Comparison of ENCODE assay signal across 1 cellular context in the genomic region with DNA sequence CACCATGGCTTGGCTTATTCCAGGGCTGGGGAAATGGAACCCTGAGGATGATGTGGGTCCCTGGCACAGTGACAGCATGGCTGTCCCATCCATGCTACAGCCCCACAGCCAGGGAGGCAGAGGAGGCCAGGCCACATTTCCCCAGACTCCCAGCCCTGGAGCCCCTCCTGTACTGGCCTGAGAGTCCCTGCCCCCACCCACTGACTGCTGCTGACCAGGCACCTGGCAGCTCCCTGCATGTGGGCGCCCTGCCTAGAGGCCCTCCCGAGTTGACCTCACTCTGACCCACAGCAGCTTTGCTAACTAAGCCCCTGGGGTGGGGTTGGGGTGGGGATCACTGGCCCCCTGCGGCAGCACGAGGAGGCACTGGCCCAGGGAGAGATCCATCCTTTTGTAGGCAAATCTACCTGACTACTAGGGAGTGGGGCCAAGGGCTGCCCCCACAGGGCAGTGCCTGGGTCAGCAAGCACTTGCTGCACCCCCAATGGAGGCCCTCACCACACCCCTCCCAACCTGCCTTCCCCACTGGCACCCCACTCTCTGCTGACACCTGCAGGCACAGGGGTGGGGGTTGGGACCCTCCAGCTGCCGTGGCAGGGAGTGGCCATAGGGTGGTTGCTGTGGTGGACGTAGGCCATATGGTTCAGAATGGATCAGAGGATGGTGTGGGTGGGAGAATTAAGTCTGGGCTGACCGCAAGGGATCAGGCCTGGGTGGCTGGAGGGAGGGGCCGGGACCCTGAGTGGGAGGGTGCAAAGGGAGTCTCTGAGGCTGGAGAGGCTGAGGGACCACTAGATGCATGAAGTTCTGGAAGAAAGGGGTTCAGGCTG.
TF ChIP-seq lines count a peak whose summit lies in the region.

No MANE protein-coding gene starts in this region.

TF ChIP-seq in K562, 482 proteins besides CTCF, POLR2A, EP300 and RAD21 (continues in another document):
- no peak for TF ChIP-seq PTRF (tag; IDR thresholded peaks at IDR 0.05)
- no peak for TF ChIP-seq MYBL2 (IDR thresholded peaks at IDR 0.05; ENCODE audit: low read depth)
- no peak for TF ChIP-seq MYBL2 (CRISPR knock-in tag; IDR thresholded peaks at IDR 0.05; ENCODE audit: borderline replicate concordance)
- TF ChIP-seq ARHGAP35 (IDR thresholded peaks at IDR 0.05; ENCODE audit: partially characterized antibody), result no peak
- no peak for TF ChIP-seq ZNF133 (CRISPR knock-in tag; IDR thresholded peaks at IDR 0.05)
- TF ChIP-seq ZNF444 (CRISPR knock-in tag; IDR thresholded peaks at IDR 0.05), result no peak
- TF ChIP-seq, protein P1, sequence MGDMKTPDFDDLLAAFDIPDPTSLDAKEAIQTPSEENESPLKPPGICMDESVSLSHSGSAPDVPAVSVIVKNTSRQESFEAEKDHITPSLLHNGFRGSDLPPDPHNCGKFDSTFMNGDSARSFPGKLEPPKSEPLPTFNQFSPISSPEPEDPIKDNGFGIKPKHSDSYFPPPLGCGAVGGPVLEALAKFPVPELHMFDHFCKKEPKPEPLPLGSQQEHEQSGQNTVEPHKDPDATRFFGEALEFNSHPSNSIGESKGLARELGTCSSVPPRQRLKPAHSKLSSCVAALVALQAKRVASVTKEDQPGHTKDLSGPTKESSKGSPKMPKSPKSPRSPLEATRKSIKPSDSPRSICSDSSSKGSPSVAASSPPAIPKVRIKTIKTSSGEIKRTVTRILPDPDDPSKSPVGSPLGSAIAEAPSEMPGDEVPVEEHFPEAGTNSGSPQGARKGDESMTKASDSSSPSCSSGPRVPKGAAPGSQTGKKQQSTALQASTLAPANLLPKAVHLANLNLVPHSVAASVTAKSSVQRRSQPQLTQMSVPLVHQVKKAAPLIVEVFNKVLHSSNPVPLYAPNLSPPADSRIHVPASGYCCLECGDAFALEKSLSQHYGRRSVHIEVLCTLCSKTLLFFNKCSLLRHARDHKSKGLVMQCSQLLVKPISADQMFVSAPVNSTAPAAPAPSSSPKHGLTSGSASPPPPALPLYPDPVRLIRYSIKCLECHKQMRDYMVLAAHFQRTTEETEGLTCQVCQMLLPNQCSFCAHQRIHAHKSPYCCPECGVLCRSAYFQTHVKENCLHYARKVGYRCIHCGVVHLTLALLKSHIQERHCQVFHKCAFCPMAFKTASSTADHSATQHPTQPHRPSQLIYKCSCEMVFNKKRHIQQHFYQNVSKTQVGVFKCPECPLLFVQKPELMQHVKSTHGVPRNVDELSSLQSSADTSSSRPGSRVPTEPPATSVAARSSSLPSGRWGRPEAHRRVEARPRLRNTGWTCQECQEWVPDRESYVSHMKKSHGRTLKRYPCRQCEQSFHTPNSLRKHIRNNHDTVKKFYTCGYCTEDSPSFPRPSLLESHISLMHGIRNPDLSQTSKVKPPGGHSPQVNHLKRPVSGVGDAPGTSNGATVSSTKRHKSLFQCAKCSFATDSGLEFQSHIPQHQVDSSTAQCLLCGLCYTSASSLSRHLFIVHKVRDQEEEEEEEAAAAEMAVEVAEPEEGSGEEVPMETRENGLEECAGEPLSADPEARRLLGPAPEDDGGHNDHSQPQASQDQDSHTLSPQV (IDR thresholded peaks at IDR 0.05), result no peak
- TF ChIP-seq SMARCB1 (IDR thresholded peaks at IDR 0.05; ENCODE audit: insufficient read length, low read depth), result no peak
- no peak for TF ChIP-seq NFXL1 (CRISPR knock-in tag; IDR thresholded peaks at IDR 0.05)
- no peak for TF ChIP-seq ZKSCAN8 (CRISPR knock-in tag; IDR thresholded peaks at IDR 0.05)
- TF ChIP-seq ZNF75A (CRISPR knock-in tag; IDR thresholded peaks at IDR 0.05), result no peak
- no peak for TF ChIP-seq CAMTA2 (CRISPR knock-in tag; conservative IDR thresholded peaks at IDR 0.05)
- no peak for TF ChIP-seq SMARCA5 (IDR thresholded peaks at IDR 0.05)
- TF ChIP-seq, protein P2, sequence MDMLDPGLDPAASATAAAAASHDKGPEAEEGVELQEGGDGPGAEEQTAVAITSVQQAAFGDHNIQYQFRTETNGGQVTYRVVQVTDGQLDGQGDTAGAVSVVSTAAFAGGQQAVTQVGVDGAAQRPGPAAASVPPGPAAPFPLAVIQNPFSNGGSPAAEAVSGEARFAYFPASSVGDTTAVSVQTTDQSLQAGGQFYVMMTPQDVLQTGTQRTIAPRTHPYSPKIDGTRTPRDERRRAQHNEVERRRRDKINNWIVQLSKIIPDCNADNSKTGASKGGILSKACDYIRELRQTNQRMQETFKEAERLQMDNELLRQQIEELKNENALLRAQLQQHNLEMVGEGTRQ (CRISPR knock-in tag; IDR thresholded peaks at IDR 0.05), result no peak
- no peak for TF ChIP-seq SMARCE1 (IDR thresholded peaks at IDR 0.05)
- TF ChIP-seq, protein P3, sequence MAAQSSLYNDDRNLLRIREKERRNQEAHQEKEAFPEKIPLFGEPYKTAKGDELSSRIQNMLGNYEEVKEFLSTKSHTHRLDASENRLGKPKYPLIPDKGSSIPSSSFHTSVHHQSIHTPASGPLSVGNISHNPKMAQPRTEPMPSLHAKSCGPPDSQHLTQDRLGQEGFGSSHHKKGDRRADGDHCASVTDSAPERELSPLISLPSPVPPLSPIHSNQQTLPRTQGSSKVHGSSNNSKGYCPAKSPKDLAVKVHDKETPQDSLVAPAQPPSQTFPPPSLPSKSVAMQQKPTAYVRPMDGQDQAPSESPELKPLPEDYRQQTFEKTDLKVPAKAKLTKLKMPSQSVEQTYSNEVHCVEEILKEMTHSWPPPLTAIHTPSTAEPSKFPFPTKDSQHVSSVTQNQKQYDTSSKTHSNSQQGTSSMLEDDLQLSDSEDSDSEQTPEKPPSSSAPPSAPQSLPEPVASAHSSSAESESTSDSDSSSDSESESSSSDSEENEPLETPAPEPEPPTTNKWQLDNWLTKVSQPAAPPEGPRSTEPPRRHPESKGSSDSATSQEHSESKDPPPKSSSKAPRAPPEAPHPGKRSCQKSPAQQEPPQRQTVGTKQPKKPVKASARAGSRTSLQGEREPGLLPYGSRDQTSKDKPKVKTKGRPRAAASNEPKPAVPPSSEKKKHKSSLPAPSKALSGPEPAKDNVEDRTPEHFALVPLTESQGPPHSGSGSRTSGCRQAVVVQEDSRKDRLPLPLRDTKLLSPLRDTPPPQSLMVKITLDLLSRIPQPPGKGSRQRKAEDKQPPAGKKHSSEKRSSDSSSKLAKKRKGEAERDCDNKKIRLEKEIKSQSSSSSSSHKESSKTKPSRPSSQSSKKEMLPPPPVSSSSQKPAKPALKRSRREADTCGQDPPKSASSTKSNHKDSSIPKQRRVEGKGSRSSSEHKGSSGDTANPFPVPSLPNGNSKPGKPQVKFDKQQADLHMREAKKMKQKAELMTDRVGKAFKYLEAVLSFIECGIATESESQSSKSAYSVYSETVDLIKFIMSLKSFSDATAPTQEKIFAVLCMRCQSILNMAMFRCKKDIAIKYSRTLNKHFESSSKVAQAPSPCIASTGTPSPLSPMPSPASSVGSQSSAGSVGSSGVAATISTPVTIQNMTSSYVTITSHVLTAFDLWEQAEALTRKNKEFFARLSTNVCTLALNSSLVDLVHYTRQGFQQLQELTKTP (IDR thresholded peaks at IDR 0.05; ENCODE audit: low read depth in 1 of 2, partially characterized antibody in 2 of 2), result no peak
- TF ChIP-seq, protein P4, sequence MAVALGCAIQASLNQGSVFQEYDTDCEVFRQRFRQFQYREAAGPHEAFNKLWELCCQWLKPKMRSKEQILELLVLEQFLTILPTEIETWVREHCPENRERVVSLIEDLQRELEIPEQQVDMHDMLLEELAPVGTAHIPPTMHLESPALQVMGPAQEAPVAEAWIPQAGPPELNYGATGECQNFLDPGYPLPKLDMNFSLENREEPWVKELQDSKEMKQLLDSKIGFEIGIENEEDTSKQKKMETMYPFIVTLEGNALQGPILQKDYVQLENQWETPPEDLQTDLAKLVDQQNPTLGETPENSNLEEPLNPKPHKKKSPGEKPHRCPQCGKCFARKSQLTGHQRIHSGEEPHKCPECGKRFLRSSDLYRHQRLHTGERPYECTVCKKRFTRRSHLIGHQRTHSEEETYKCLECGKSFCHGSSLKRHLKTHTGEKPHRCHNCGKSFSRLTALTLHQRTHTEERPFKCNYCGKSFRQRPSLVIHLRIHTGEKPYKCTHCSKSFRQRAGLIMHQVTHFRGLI (CRISPR knock-in tag; IDR thresholded peaks at IDR 0.05), result no peak
- TF ChIP-seq RB1 (IDR thresholded peaks at IDR 0.05; ENCODE audit: low read depth), result no peak
- no peak for TF ChIP-seq SUPT5H (IDR thresholded peaks at IDR 0.05)
- TF ChIP-seq, protein P5, sequence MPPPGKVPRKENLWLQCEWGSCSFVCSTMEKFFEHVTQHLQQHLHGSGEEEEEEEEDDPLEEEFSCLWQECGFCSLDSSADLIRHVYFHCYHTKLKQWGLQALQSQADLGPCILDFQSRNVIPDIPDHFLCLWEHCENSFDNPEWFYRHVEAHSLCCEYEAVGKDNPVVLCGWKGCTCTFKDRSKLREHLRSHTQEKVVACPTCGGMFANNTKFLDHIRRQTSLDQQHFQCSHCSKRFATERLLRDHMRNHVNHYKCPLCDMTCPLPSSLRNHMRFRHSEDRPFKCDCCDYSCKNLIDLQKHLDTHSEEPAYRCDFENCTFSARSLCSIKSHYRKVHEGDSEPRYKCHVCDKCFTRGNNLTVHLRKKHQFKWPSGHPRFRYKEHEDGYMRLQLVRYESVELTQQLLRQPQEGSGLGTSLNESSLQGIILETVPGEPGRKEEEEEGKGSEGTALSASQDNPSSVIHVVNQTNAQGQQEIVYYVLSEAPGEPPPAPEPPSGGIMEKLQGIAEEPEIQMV (tag; conservative IDR thresholded peaks at IDR 0.05; ENCODE audit: low read depth), result no peak
- TF ChIP-seq, protein P6, sequence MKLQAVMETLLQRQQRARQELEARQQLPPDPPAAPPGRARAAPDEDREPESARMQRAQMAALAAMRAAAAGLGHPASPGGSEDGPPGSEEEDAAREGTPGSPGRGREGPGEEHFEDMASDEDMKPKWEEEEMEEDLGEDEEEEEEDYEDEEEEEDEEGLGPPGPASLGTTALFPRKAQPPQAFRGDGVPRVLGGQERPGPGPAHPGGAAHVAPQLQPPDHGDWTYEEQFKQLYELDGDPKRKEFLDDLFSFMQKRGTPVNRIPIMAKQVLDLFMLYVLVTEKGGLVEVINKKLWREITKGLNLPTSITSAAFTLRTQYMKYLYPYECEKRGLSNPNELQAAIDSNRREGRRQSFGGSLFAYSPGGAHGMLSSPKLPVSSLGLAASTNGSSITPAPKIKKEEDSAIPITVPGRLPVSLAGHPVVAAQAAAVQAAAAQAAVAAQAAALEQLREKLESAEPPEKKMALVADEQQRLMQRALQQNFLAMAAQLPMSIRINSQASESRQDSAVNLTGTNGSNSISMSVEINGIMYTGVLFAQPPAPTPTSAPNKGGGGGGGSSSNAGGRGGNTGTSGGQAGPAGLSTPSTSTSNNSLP (IDR thresholded peaks at IDR 0.05; ENCODE audit: borderline replicate concordance, low read depth, low read length), result no peak
- TF ChIP-seq MBD2 (IDR thresholded peaks at IDR 0.05; ENCODE audit: borderline replicate concordance, low read depth), result no peak
- no peak for TF ChIP-seq SAP30 (IDR thresholded peaks at IDR 0.05; ENCODE audit: borderline replicate concordance, insufficient read depth, low read depth, low read length, poor library complexity, severe bottlenecking)
- no peak for TF ChIP-seq ZNF184 (CRISPR knock-in tag; IDR thresholded peaks at IDR 0.05)
- no peak for TF ChIP-seq ZNF644 (tag; IDR thresholded peaks at IDR 0.05; ENCODE audit: low read depth)
- no peak for TF ChIP-seq ADNP (tag; IDR thresholded peaks at IDR 0.05)
- no peak for TF ChIP-seq ZNF146 (CRISPR knock-in tag; IDR thresholded peaks at IDR 0.05; ENCODE audit: unreplicated experiment)
- peak; percentile 40 for TF ChIP-seq EGR1 (conservative IDR thresholded peaks at IDR 0.05)
- TF ChIP-seq, protein P7, sequence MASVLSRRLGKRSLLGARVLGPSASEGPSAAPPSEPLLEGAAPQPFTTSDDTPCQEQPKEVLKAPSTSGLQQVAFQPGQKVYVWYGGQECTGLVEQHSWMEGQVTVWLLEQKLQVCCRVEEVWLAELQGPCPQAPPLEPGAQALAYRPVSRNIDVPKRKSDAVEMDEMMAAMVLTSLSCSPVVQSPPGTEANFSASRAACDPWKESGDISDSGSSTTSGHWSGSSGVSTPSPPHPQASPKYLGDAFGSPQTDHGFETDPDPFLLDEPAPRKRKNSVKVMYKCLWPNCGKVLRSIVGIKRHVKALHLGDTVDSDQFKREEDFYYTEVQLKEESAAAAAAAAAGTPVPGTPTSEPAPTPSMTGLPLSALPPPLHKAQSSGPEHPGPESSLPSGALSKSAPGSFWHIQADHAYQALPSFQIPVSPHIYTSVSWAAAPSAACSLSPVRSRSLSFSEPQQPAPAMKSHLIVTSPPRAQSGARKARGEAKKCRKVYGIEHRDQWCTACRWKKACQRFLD (CRISPR knock-in tag; IDR thresholded peaks at IDR 0.05), result no peak
- peak; percentile 13 for TF ChIP-seq WHSC1 (IDR thresholded peaks at IDR 0.05; ENCODE audit: low read length)
- no peak for TF ChIP-seq CREBBP (IDR thresholded peaks at IDR 0.05; ENCODE audit: low read depth, low read length)
- no peak for TF ChIP-seq TSC22D4 (tag; IDR thresholded peaks at IDR 0.05)
- no peak for TF ChIP-seq POU5F1 (IDR thresholded peaks at IDR 0.05; ENCODE audit: borderline replicate concordance, low read depth, low read length, partially characterized antibody)
- no peak for TF ChIP-seq SMAD4 (CRISPR knock-in tag; conservative IDR thresholded peaks at IDR 0.05)
- no peak for TF ChIP-seq KAT8 (IDR thresholded peaks at IDR 0.05; ENCODE audit: low read depth)
- TF ChIP-seq SNRNP70 (optimal IDR thresholded peaks at IDR 0.05; ENCODE audit: low read depth, low read length), result no peak
- TF ChIP-seq HDAC8 (tag; IDR thresholded peaks at IDR 0.05), result no peak
- peak in 1 of 2 experiments; percentile 11; a peak in 1 of 3 replicates for TF ChIP-seq CBX3 (IDR thresholded peaks at IDR 0.05; ENCODE audit: borderline replicate concordance in 1 of 2, low read length in 2 of 2)
- TF ChIP-seq MAFK (IDR thresholded peaks at IDR 0.05; ENCODE audit: low read length), result no peak
- no peak for TF ChIP-seq FOSL1 (tag; conservative IDR thresholded peaks at IDR 0.05)
- TF ChIP-seq PYGO2 (tag; IDR thresholded peaks at IDR 0.05), result no peak
- TF ChIP-seq CHCHD3 (CRISPR knock-in tag; IDR thresholded peaks at IDR 0.05), result no peak
- no peak for TF ChIP-seq HNRNPLL (IDR thresholded peaks at IDR 0.05; ENCODE audit: low read depth, low read length, poor library complexity, severe bottlenecking)
- TF ChIP-seq NCOA6 (IDR thresholded peaks at IDR 0.05), result no peak
- peak; percentile 11; the same call in 1 of the 2 replicates for TF ChIP-seq KLF13 (tag; IDR thresholded peaks at IDR 0.05; ENCODE audit: borderline replicate concordance, low read depth)
- 0 out of 2 replicates have a peak, but pooled peaks have one; percentile 2 for TF ChIP-seq JUNB (CRISPR knock-in tag; conservative IDR thresholded peaks at IDR 0.05)
- TF ChIP-seq EHMT2 (IDR thresholded peaks at IDR 0.05), result no peak
- TF ChIP-seq YBX1 (IDR thresholded peaks at IDR 0.05), result no peak
- 0 out of 2 replicates have a peak, but pooled peaks have one; percentile 13 for TF ChIP-seq PRMT5 (CRISPR knock-in tag; IDR thresholded peaks at IDR 0.05)
- TF ChIP-seq POLR2G (IDR thresholded peaks at IDR 0.05; ENCODE audit: low read depth, low read length), result peak; percentile 37
- TF ChIP-seq ZNF79 (CRISPR knock-in tag; IDR thresholded peaks at IDR 0.05; ENCODE audit: low read depth), result no peak
- TF ChIP-seq, protein P8, sequence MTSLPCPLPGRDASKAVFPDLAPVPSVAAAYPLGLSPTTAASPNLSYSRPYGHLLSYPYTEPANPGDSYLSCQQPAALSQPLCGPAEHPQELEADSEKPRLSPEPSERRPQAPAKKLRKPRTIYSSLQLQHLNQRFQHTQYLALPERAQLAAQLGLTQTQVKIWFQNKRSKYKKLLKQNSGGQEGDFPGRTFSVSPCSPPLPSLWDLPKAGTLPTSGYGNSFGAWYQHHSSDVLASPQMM (CRISPR knock-in tag; IDR thresholded peaks at IDR 0.05), result no peak
- no peak for TF ChIP-seq ATF1 (CRISPR knock-in tag; IDR thresholded peaks at IDR 0.05)
- TF ChIP-seq ATF1 (tag; IDR thresholded peaks at IDR 0.05), result no peak
- TF ChIP-seq NR2C2 (CRISPR knock-in tag; IDR thresholded peaks at IDR 0.05), result no peak
- TF ChIP-seq NR2C2 (tag; IDR thresholded peaks at IDR 0.05), result no peak
- no peak for TF ChIP-seq TCF7L2 (IDR thresholded peaks at IDR 0.05; ENCODE audit: low read depth, low read length)
- TF ChIP-seq SLC30A9 (CRISPR knock-in tag; IDR thresholded peaks at IDR 0.05), result no peak
